In genomic region chr4:3810796-3811485, GRCh38 we compare ENCODE assay signal across 21 cellular contexts. TPM values are rescaled to one million over a fixed set of nuclear protein-coding genes. Genes with fewer than 3 reads are reported as not detected.
DNase-seq lines count a peak whose midpoint lies in the region; ATAC-seq, FAIRE-seq and TF ChIP-seq lines count a peak whose summit lies in the region.
"Had no signal": no experiment of that assay in that cellular context is flagged by ENCODE, and none has a peak within 500 bp of the region (broad histone marks: within the 10 kb centered on the region; RNA-seq: fewer than 3 reads in every experiment).

No MANE protein-coding gene starts in this region.

- FAIRE-seq in kidney (lab: Jason Lieb, UNC), result no peak
- FAIRE-seq: GM12892, GM18507, HepG2 had no signal

- no peaks in the 10 kb centered on the region for H3K9me3 ChIP-seq in HEK293 (ENCODE audit: control insufficient read depth, insufficient read depth, low read depth, low read length)
- no peaks in the 10 kb centered on the region for H3K9me3 ChIP-seq in kidney (ENCODE audit: control insufficient read depth in 1 of 2, low read length in 2 of 2)
- H3K9me3 ChIP-seq in aorta (ENCODE audit: control insufficient read depth, low read length), result no peaks in the 10 kb centered on the region
- H3K9me3 ChIP-seq: BLaER1 had no signal

- WGBS in aorta, 2 donors, result 85 to 87% methylated on average over 20 of the region's 20 CpGs

- no peak overlapping the region for H3K9ac ChIP-seq in kidney (ENCODE audit: low read length in 2 of 2)
- H3K9ac ChIP-seq: BLaER1 had no signal

- ATAC-seq in left cardiac atrium (no peak), Right ventricle myocardium superior (ENCODE audit: poor library complexity) (no peak), aorta (ENCODE audit: low FRiP score) (no peak), HG03196 (IDR thresholded peaks at IDR 0.05; ENCODE audit: unreplicated experiment) (no peak)
- ATAC-seq: GM23338, HCT116 had no signal

- CTCF ChIA-PET in HEK293 (lab: Yijun Ruan, JAX), result no interaction called here

- POLR2A ChIA-PET in HEK293 (lab: Yijun Ruan, JAX), result no interaction called here

- H3K4me3 ChIP-seq in HEK293 (ENCODE audit: low read depth, low read length), result no peak overlapping the region
- H3K4me3 ChIP-seq in kidney (ENCODE audit: low read length in 2 of 2), result no peak overlapping the region
- H3K4me3 ChIP-seq in aorta (ENCODE audit: low read length in 2 of 2), result no peak overlapping the region
- H3K4me3 ChIP-seq: BLaER1, GM23338 had no signal

- TF ChIP-seq CTCF in HEK293 (tag by site-specific recombination; IDR thresholded peaks at IDR 0.05) (no peak), kidney (IDR thresholded peaks at IDR 0.05; ENCODE audit: borderline replicate concordance, extremely low read depth, insufficient read depth) (no peak)

- no peak overlapping the region for H3K27ac ChIP-seq in HEK293 (ENCODE audit: extremely low read depth, low read depth, low read length)
- H3K27ac ChIP-seq in kidney (ENCODE audit: low read depth in 2 of 2, low read length in 2 of 2), result no peak overlapping the region
- no peak overlapping the region for H3K27ac ChIP-seq in aorta (ENCODE audit: low read depth in 1 of 2, low read length in 2 of 2)
- H3K27ac ChIP-seq: BLaER1 had no signal

- H3K4me1 ChIP-seq in HEK293 (ENCODE audit: control insufficient read depth, insufficient read depth, low read length), result no peaks in the 10 kb centered on the region
- no peaks in the 10 kb centered on the region for H3K4me1 ChIP-seq in kidney (ENCODE audit: control insufficient read depth in 1 of 2, insufficient read depth in 1 of 2, low read depth in 1 of 2, low read length in 2 of 2)
- no peaks in the 10 kb centered on the region for H3K4me1 ChIP-seq in aorta (ENCODE audit: control insufficient read depth in 1 of 2, insufficient read depth in 2 of 2, low read length in 2 of 2)

- intact Hi-C loops in left cardiac atrium (cut with DNase I), result no loop called here
- intact Hi-C loops in Right ventricle myocardium superior (cut with DNase I), result no loop called here
- intact Hi-C loops in kidney (cut with DNase I), result no loop called here
- intact Hi-C loops in aorta (cut with DNase I), result no loop called here

- no peaks in the 10 kb centered on the region for H3K27me3 ChIP-seq in aorta (ENCODE audit: control insufficient read depth in 1 of 2, insufficient read depth in 2 of 2, low read length in 1 of 2)
- H3K27me3 ChIP-seq: BLaER1 had no signal

- H3K36me3 ChIP-seq in HEK293 (ENCODE audit: control insufficient read depth in 2 of 2, insufficient read depth in 1 of 2, low read length in 2 of 2), result no peaks in the 10 kb centered on the region
- H3K36me3 ChIP-seq in kidney (ENCODE audit: control insufficient read depth in 1 of 2, insufficient read depth in 2 of 2, low read length in 2 of 2), result no peaks in the 10 kb centered on the region
- no peaks in the 10 kb centered on the region for H3K36me3 ChIP-seq in aorta (ENCODE audit: control insufficient read depth in 1 of 2, insufficient read depth in 2 of 2, low read length in 1 of 2)
- H3K36me3 ChIP-seq: BLaER1 had no signal

- DNase-seq in left cardiac atrium (peak; percentile 18), Right ventricle myocardium superior (no peak), kidney (peak; percentile 29), aorta (peak; percentile 23 to 67), superior temporal gyrus (ENCODE audit: extremely low spot score) (no peak)
- DNase-seq: 8988T; CD4-positive, alpha-beta memory T cell; DMS153; DMS79; GDM1; H7 had no signal

TF ChIP-seq in HEK293, 187 proteins besides CTCF, POLR2A, EP300 and RAD21:
- TF ChIP-seq WT1 (tag by site-specific recombination; IDR thresholded peaks at IDR 0.05) (no peak), ZNF830 (tag by site-specific recombination; IDR thresholded peaks at IDR 0.05; ENCODE audit: low read depth) (no peak), ZNF341 (tag by site-specific recombination; IDR thresholded peaks at IDR 0.05; ENCODE audit: low read depth) (peak; percentile 83), GLIS1 (tag by site-specific recombination; IDR thresholded peaks at IDR 0.05) (peak; percentile 41; the same call in 1 of the 2 replicates), EGR2 (tag by site-specific recombination; IDR thresholded peaks at IDR 0.05; ENCODE audit: low read depth) (peak; percentile 46), ZFHX2 (tag by site-specific recombination; conservative IDR thresholded peaks at IDR 0.05) (0 out of 2 replicates have a peak, but pooled peaks have one; percentile 41)

RNA-seq across cellular contexts. Expression of gene ADRA2C, which starts 44.8 kb away (rescaled TPM):
- total RNA-seq in left cardiac atrium (1 to 10 TPM; 6.8 TPM), Right ventricle myocardium superior (6.2 TPM), kidney (36.2 TPM), aorta (10 to 100 TPM; 36.4 to 72.2 TPM)
- polyA plus RNA-seq in kidney (ENCODE audit: insufficient read depth, low read depth, low replicate concordance) (21.9 TPM), aorta (10 to 100 TPM in 1 of 2 donors, 1 to 10 TPM in 1; 9.6 to 49.0 TPM)
- total RNA-seq: CD4-positive, alpha-beta memory T cell had no signal
- polyA plus RNA-seq: AG04450; CD14-positive monocyte; CD4-positive, alpha-beta memory T cell had no signal

Comparison
In these comparisons a context has a peak if more than half of its experiments do, and no peak if none do; other contexts are left out.
1. DNase-seq: peak in left cardiac atrium (single experiment), kidney (single experiment) and aorta (2 of 2); none in Right ventricle myocardium superior (single experiment) and superior temporal gyrus (single experiment).